Comparison of ENCODE assay signal across 8 cellular contexts in the genomic region with DNA sequence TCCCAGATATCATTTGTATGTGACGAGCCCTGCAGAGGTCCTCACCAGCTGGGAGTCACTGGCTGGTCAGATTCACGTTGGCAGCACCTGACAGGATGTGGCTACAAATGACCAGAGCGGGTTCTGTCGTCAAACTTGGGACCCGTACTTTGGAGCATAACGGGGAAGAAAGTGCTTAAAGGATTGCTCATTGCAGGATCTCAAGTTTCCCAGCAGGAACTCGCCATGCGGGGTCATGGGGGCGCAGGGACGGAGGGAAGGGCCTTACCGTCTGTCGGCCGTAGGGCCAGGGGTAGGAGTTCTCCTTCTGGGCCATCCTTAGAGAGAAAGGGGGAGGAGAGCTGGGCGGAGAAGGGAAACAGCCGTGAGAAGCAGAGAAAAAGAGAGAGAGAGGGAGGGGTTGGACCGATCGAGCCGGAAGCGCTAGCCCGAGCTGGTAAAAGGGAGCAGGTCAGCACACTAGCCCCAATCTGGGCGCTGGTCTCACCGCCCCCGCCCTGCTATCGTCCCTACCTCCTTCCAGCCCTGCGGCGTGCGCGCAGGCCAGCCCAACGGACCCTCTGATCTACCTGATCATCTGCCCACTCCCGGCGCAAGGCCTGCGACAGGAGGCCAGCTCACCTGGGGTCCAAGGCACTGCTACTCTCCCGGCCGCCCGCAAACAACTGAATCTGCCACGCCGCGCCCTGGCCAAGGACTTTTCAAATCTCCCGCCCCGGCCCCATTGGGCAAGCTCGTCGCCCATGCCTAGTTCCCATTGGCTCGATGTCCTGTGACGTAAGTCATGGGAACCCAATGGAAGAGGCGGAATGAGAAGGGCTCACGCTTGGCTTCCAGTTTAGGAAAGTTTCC. TPM values are rescaled to one million over a fixed set of nuclear protein-coding genes. Genes with fewer than 3 reads are reported as not detected.
DNase-seq lines count a peak whose midpoint lies in the region; ATAC-seq and TF ChIP-seq lines count a peak whose summit lies in the region.

TSS of gene AURKB (minus strand) at position 667 of the 852 bp plus-strand sequence. CDS start at position 316, 351 bp downstream.

- intact Hi-C loops in left colon (cut with DNase I, micrococcal nuclease): no loop called here

- ATAC-seq in GM19043 (IDR thresholded peaks at IDR 0.05; ENCODE audit: low read depth, unreplicated experiment) (peak; percentile 79), HG03354 (IDR thresholded peaks at IDR 0.05; ENCODE audit: poor library complexity, severe bottlenecking, unreplicated experiment) (peak; percentile 91), left colon (peak; percentile 99)

- no peak for TF ChIP-seq CTCF in choroid plexus epithelial cell (conservative IDR thresholded peaks at IDR 0.05; ENCODE audit: low read depth, low read length)

- DNase-seq in AG20443 (ENCODE audit: low spot score): peak; percentile 97
- DNase-seq in NCI-H510A (lab: John Stamatoyannopoulos, UW): peak; percentile 93
- peak; percentile 84 to 87 for DNase-seq in activated CD4-positive, alpha-beta T cell treated with anti-CD3 and anti-CD28 coated beads for 24 hours (ENCODE audit: low read depth in 2 of 2)
- peak; percentile 98 for DNase-seq in choroid plexus epithelial cell (ENCODE audit: low read depth)
- DNase-seq in left colon: peak; percentile 96 to 98
- DNase-seq in stimulated activated CD4-positive, alpha-beta T cell treated with anti-CD3 and anti-CD28 coated beads, Interleukin-1b, Interleukin-23, amount 100 ng/mL, for 4 hours (ENCODE audit: low read depth in 2 of 2): peak; percentile 82 to 87

- peak within 1 kb of the TSS; percentile 75 for H3K4me3 ChIP-seq in choroid plexus epithelial cell (ENCODE audit: low read depth, low read length)

RNA-seq across cellular contexts. Expression of gene AURKB, which starts in this region (rescaled TPM):
- 10 to 100 TPM in 1 of 2 donors, 1 to 10 TPM in 1; 6.4 to 22.4 TPM for total RNA-seq in left colon

Comparison
In these comparisons a context has a peak if more than half of its experiments do, and no peak if none do; other contexts are left out.
1. Peak in every context shown above with its lines: DNase-seq, ATAC-seq and H3K4me3 ChIP-seq.